ENCODE assay signal across 19 cellular contexts in the genomic region with DNA sequence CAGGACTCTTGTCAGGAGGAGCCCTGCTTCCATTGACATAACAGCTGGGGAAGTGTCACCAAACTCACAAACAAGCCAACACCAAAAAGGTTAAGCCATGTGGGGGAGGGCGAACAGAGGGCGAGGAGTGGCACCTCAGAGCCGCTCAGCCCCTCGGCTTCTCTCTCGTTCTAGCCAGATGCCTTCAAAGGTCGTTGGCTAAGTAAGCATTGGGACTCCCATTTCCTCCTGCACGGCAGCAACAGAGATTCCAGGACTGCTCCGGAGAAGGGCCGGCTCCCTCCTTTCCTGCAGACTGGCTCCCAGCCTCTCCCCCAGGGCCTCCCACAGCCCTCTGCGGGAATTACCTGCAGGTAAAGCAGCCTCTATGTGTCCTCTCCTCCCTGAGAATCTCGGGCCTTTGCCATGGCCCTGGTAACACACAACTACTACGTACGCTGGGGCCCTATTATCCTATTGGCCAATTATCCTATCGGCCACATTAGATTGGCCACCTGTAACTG. TPM values are rescaled to one million over a fixed set of nuclear protein-coding genes. Genes with fewer than 3 reads are reported as not detected.
DNase-seq lines count a peak whose midpoint lies in the region; ATAC-seq, FAIRE-seq and TF ChIP-seq lines count a peak whose summit lies in the region.
"Had no signal": no experiment of that assay in that cellular context is flagged by ENCODE, and none has a peak within 500 bp of the region (broad histone marks: within the 10 kb centered on the region; RNA-seq: fewer than 3 reads in every experiment).

No MANE protein-coding gene starts in this region.

- H3K27ac ChIP-seq in angular gyrus (ENCODE audit: low read depth, low read length) (peak overlapping the region; percentile 96), left ventricle myocardium inferior (replicated peaks) (peak overlapping the region; percentile 85), urinary bladder (ENCODE audit: low read depth) (peak overlapping the region; percentile 73)
- H3K27ac ChIP-seq: C4-2B, thoracic aorta had no signal

- DNase-seq in left ventricle myocardium inferior (peak; percentile 7), omental fat pad (ENCODE audit: low spot score) (peak; percentile 10), GM12891 (ENCODE audit: insufficient read length, low spot score) (no peak), UCSD-AML1 (lab: John Stamatoyannopoulos, UW; ENCODE audit: unreplicated experiment) (no peak), ACHN (no peak)
- DNase-seq: activated CD4-positive, alpha-beta memory T cell treated with anti-CD3 and anti-CD28 coated beads, Interleukin-2, amount 10 ng/mL, durations not matched to agents 7 days and 5 days; activated T-cell treated with anti-CD3 and anti-CD28 coated beads, Interleukin-2, amount 50 U/mL, for 72 hours; central memory CD4-positive, alpha-beta T cell; MG63; NCI-H82; stimulated activated CD4-positive, alpha-beta T cell treated with anti-CD3 and anti-CD28 coated beads, Interleukin-4, amount 100 ng/mL, for 1 hour; SW 1271 had no signal

- TF ChIP-seq POLR2A in GM12891 (IDR thresholded peaks at IDR 0.05; ENCODE audit: low read depth, low read length) = no peak

- no peak for ATAC-seq in omental fat pad (ENCODE audit: low FRiP score)
- ATAC-seq: activated T-cell treated with anti-CD3 and anti-CD28 coated beads, Interleukin-2, amount 50 U/mL, for 72 hours; natural killer cell treated with Interleukin-12 subunit alpha and Interleukin-12 subunit beta and Interleukin-15 and Interleukin-18, amount 100 ng/mL, for 72 hours had no signal

- FAIRE-seq in GM12891 (lab: Jason Lieb, UNC) = no peak

- no peaks in the 10 kb centered on the region for H3K36me3 ChIP-seq in left ventricle myocardium inferior
- no peaks in the 10 kb centered on the region for H3K36me3 ChIP-seq in urinary bladder (ENCODE audit: insufficient read depth)
- H3K36me3 ChIP-seq: MG63, thoracic aorta had no signal

- intact Hi-C loops in left ventricle myocardium inferior (cut with micrococcal nuclease) = no loop called here

- WGBS in urinary bladder = 78% methylated on average over 14 of the region's 14 CpGs

- H3K4me1 ChIP-seq in left ventricle myocardium inferior (peaks cover 30% of the 10 kb centered on the region), urinary bladder (ENCODE audit: insufficient read depth) (no peaks in the 10 kb centered on the region)

- H3K27me3 ChIP-seq in left ventricle myocardium inferior (ENCODE audit: low read depth) = no peaks in the 10 kb centered on the region
- H3K27me3 ChIP-seq: MG63 had no signal

- TF ChIP-seq CTCF in left ventricle myocardium inferior (IDR thresholded peaks at IDR 0.05; ENCODE audit: borderline replicate concordance) = no peak
- no peak for TF ChIP-seq CTCF in omental fat pad (IDR thresholded peaks at IDR 0.05)

- H3K4me3 ChIP-seq in left ventricle myocardium inferior = no peak overlapping the region
- no peak overlapping the region for H3K4me3 ChIP-seq in urinary bladder (ENCODE audit: low read depth, low read length)
- H3K4me3 ChIP-seq: MG63, thoracic aorta had no signal

- in situ Hi-C loops in ACHN (cut with HindIII; ENCODE audit: low pct_ligation_motif_present, low pct_unique_long_range_greater_than_20kb, low sequenced_read_pairs) = no loop called here

- peaks cover 6% of the 10 kb centered on the region for H3K9me3 ChIP-seq in left ventricle myocardium inferior (replicated peaks)
- H3K9me3 ChIP-seq: thoracic aorta had no signal

TF ChIP-seq in GM12891, 5 proteins besides CTCF, POLR2A, EP300 and RAD21:
- TF ChIP-seq POU2F2 (IDR thresholded peaks at IDR 0.05; ENCODE audit: low read depth, low read length) (no peak), TAF1 (IDR thresholded peaks at IDR 0.05; ENCODE audit: low read depth, low read length) (no peak), SPI1 (IDR thresholded peaks at IDR 0.05; ENCODE audit: low read depth, low read length) (no peak), POLR2AphosphoS5 (IDR thresholded peaks at IDR 0.05; ENCODE audit: low read depth, low read length) (no peak), PAX5 (IDR thresholded peaks at IDR 0.05; ENCODE audit: insufficient read depth, low read length, severe bottlenecking) (no peak)

RNA-seq across cellular contexts. Expression of a gene that starts 52.1 kb away (rescaled TPM):
- total RNA-seq in left ventricle myocardium inferior = 157 TPM
- not detected for total RNA-seq in omental fat pad
- not detected for total RNA-seq in urinary bladder
- polyA plus RNA-seq in urinary bladder = not detected
- polyA plus RNA-seq in GM12891 (2012; ENCODE audit: low read depth, missing spikeins) = not detected
- total RNA-seq: lung microvascular endothelial cell, RPMI7951, thoracic aorta had no signal

Comparison
In these comparisons a context has a peak if more than half of its experiments do, and no peak if none do; other contexts are left out.
1. DNase-seq: peak in left ventricle myocardium inferior (single experiment) and omental fat pad (single experiment); none in GM12891 (single experiment), UCSD-AML1 (single experiment) and ACHN (single experiment).
2. RNA of a gene that starts 52.1 kb away (total RNA-seq): 157 TPM in left ventricle myocardium inferior (single experiment); not detected in omental fat pad and not detected in urinary bladder (single experiment); every median in the first group is over 100 times any median in the second.
3. Peak in every context shown above with its lines, with median percentiles within 50 percentile points of each other: H3K27ac ChIP-seq.